22 cellular contexts compared by ENCODE assay signal in genomic region chr11:69194956-69195355, GRCh38. TPM values are rescaled to one million over a fixed set of nuclear protein-coding genes. Genes with fewer than 3 reads are reported as not detected.
DNase-seq lines count a peak whose midpoint lies in the region; ATAC-seq, FAIRE-seq and TF ChIP-seq lines count a peak whose summit lies in the region.
"Had no signal": no experiment of that assay in that cellular context is flagged by ENCODE, and none has a peak within 500 bp of the region (broad histone marks: within the 10 kb centered on the region; RNA-seq: fewer than 3 reads in every experiment).

No MANE protein-coding gene starts in this region.

- peaks cover 36% of the 10 kb centered on the region for H3K27me3 Mint-ChIP-seq in Calu3 (ENCODE audit: unreplicated experiment)
- no peaks in the 10 kb centered on the region for H3K27me3 Mint-ChIP-seq in activated naive CD4-positive, alpha-beta T cell treated with anti-CD3 and anti-CD28 coated beads, Interleukin-2, amount 10 ng/mL, durations not matched to agents 7 days and 5 days
- H3K27me3 Mint-ChIP-seq: CD4-positive, alpha-beta T cell had no signal

- H3K4me2 ChIP-seq in H1 (ENCODE audit: insufficient read depth in 1 of 2, low read depth in 2 of 2, low read length in 2 of 2) (no peak overlapping the region), neuronal stem cell (ENCODE audit: insufficient read depth, low read length, poor library complexity, severe bottlenecking) (no peak overlapping the region)
- H3K4me2 ChIP-seq: A549; BLaER1 treated with 17β-estradiol and CSF1 and Interleukin-3, amounts not matched to agents 10 nM and 100 nM had no signal

- H3K4ac ChIP-seq in H1 (replicated peaks; ENCODE audit: insufficient read length, low read depth, low read length) (no peak overlapping the region), neuronal stem cell (ENCODE audit: low read length) (no peak overlapping the region)

- 42% methylated on average over 4 of the region's 6 CpGs; no CpG with 5 or more reads in 1 of the 2 experiments for WGBS in H1 (ENCODE audit: extremely low coverage in 1 of 2, insufficient coverage in 1 of 2, insufficient read length in 1 of 2, insufficient replicate concordance in 2 of 2, low coverage in 1 of 2, low lambda C conversion rate in 2 of 2, missing lambda C conversion rate in 1 of 2), 2 experiments
- WGBS in neuronal stem cell (ENCODE audit: extremely low coverage in 2 of 2, insufficient read length in 2 of 2, insufficient replicate concordance in 1 of 2), 2 donors, result 100% methylated on average over 1 of the region's 6 CpGs; no CpG with 5 or more reads in 1 of the 2 donors

- peak overlapping the region; percentile 3 for H3K27ac Mint-ChIP-seq in Calu3 (ENCODE audit: unreplicated experiment)
- no peak overlapping the region for H3K27ac Mint-ChIP-seq in activated naive CD4-positive, alpha-beta T cell treated with anti-CD3 and anti-CD28 coated beads, Interleukin-2, amount 10 ng/mL, durations not matched to agents 7 days and 5 days
- H3K27ac Mint-ChIP-seq: CD4-positive, alpha-beta T cell; CD8-positive, alpha-beta memory T cell had no signal

- no peak for ATAC-seq in GM18858 (IDR thresholded peaks at IDR 0.05; ENCODE audit: unreplicated experiment)
- ATAC-seq: A549 had no signal

- no peak overlapping the region for H2BK5ac ChIP-seq in H1 (ENCODE audit: low read depth, low read length)
- H2BK5ac ChIP-seq in neuronal stem cell (ENCODE audit: low read length), result no peak overlapping the region

- TF ChIP-seq RAD21 in H1 (IDR thresholded peaks at IDR 0.05 in 1 of 2, conservative IDR thresholded peaks at IDR 0.05 in 1 of 2; ENCODE audit: low read depth in 2 of 2, low read length in 2 of 2), result no peak

- DNase-seq in Calu3, result no peak
- DNase-seq in HTR-8/SVneo (ENCODE audit: insufficient read length, low spot score), result no peak
- no peak for DNase-seq in H1 (ENCODE audit: low read depth in 1 of 2, low spot score in 2 of 2)
- no peak for DNase-seq in neuronal stem cell (ENCODE audit: low spot score)
- no peak for DNase-seq in activated naive CD4-positive, alpha-beta T cell treated with anti-CD3 and anti-CD28 coated beads, Interleukin-2, amount 10 ng/mL, durations not matched to agents 7 days and 5 days
- no peak for DNase-seq in DMS 273 (lab: John Stamatoyannopoulos, UW; ENCODE audit: unreplicated experiment)
- DNase-seq: 8988T; ACHN; AML-193; BE2C; CD4-positive, alpha-beta T cell; CD8-positive, alpha-beta memory T cell; DMS153; DND-41; GOT3; H7; HCEC 1CT had no signal

- no peak for TF ChIP-seq POLR2A in H1 (IDR thresholded peaks at IDR 0.05; ENCODE audit: control extremely low read depth in 1 of 2, low read depth in 2 of 2, low read length in 2 of 2)

- H2AK5ac ChIP-seq in H1 (ENCODE audit: low read depth, low read length) (no peak overlapping the region), neuronal stem cell (ENCODE audit: low read depth, low read length) (no peak overlapping the region)

- H4K8ac ChIP-seq in H1 (ENCODE audit: extremely low read depth, insufficient read depth, low read length) (no peak overlapping the region), neuronal stem cell (ENCODE audit: low read depth, low read length) (no peak overlapping the region)

- H3K4me1 Mint-ChIP-seq in Calu3 (ENCODE audit: low read depth, unreplicated experiment), result no peaks in the 10 kb centered on the region
- H3K4me1 Mint-ChIP-seq in activated naive CD4-positive, alpha-beta T cell treated with anti-CD3 and anti-CD28 coated beads, Interleukin-2, amount 10 ng/mL, durations not matched to agents 7 days and 5 days, result peaks cover 4% of the 10 kb centered on the region
- H3K4me1 Mint-ChIP-seq: CD14-positive monocyte had no signal

- POLR2A ChIA-PET in H1 (lab: Charles Lee; ENCODE audit: partially characterized antibody), result no interaction called here

- H2BK20ac ChIP-seq in H1 (ENCODE audit: low read length), result no peak overlapping the region

- peak overlapping the region; percentile 90 for H3K56ac ChIP-seq in H1 (replicated peaks; ENCODE audit: insufficient read length, low read depth, low read length)

- intact Hi-C loops in Calu3 (cut with micrococcal nuclease; ENCODE audit: unreplicated experiment), result no loop called here

- H3K4me3 ChIP-seq in H1 (ENCODE audit: extremely low read depth in 1 of 4, insufficient read depth in 2 of 4, low read depth in 3 of 4, low read length in 4 of 4), result no peak overlapping the region
- no peak overlapping the region for H3K4me3 ChIP-seq in neuronal stem cell (ENCODE audit: low read length in 2 of 2)
- H3K4me3 ChIP-seq: A549; BLaER1 treated with 17β-estradiol and CSF1 and Interleukin-3, amounts not matched to agents 10 nM and 100 nM had no signal

- H3K27ac ChIP-seq in H1 (ENCODE audit: low read depth, low read length) (no peak overlapping the region), neuronal stem cell (replicated peaks; ENCODE audit: low read length) (no peak overlapping the region)
- H3K27ac ChIP-seq: A549; BLaER1 treated with 17β-estradiol and CSF1 and Interleukin-3, amounts not matched to agents 10 nM and 100 nM had no signal

- H3K36me3 Mint-ChIP-seq in Calu3 (ENCODE audit: insufficient read depth, unreplicated experiment), result no peaks in the 10 kb centered on the region
- H3K36me3 Mint-ChIP-seq in activated naive CD4-positive, alpha-beta T cell treated with anti-CD3 and anti-CD28 coated beads, Interleukin-2, amount 10 ng/mL, durations not matched to agents 7 days and 5 days, result no peaks in the 10 kb centered on the region
- H3K36me3 Mint-ChIP-seq: CD14-positive monocyte; CD8-positive, alpha-beta memory T cell had no signal

- H3K23ac ChIP-seq in H1 (ENCODE audit: insufficient read length) (no peak overlapping the region), neuronal stem cell (ENCODE audit: low read depth, low read length, poor library complexity) (no peak overlapping the region)

- H3K14ac ChIP-seq in H1 (ENCODE audit: insufficient read length) (no peak overlapping the region), neuronal stem cell (ENCODE audit: low read length) (no peak overlapping the region)

- TF ChIP-seq CTCF in Calu3 (IDR thresholded peaks at IDR 0.05; ENCODE audit: unreplicated experiment), result no peak
- no peak for TF ChIP-seq CTCF in H1 (IDR thresholded peaks at IDR 0.05; ENCODE audit: control extremely low read depth in 1 of 3, insufficient read depth in 1 of 3, low read depth in 1 of 3, low read length in 3 of 3)

- H3K79me2 ChIP-seq in H1 (ENCODE audit: control insufficient read depth in 1 of 2, insufficient read depth in 2 of 2, low read length in 2 of 2), result no peaks in the 10 kb centered on the region

- H3K9me3 ChIP-seq in H1 (ENCODE audit: insufficient read depth in 2 of 2, low read depth in 1 of 2, low read length in 1 of 2) (no peaks in the 10 kb centered on the region), neuronal stem cell (replicated peaks in 1 of 2; ENCODE audit: control insufficient read depth in 2 of 2, insufficient read depth in 1 of 2, low read depth in 1 of 2, low read length in 2 of 2) (peaks cover 0 to 1% of the 10 kb centered on the region in 2 donors)
- H3K9me3 ChIP-seq: A549, BE2C had no signal

- no peak overlapping the region for H3K9ac ChIP-seq in H1 (replicated peaks in 1 of 4; ENCODE audit: extremely low read depth in 1 of 4, low read depth in 3 of 4, low read length in 3 of 4)
- H3K9ac ChIP-seq in neuronal stem cell (ENCODE audit: low read depth, low read length, poor library complexity), result peak overlapping the region; percentile 45
- H3K9ac ChIP-seq: BLaER1 treated with 17β-estradiol and CSF1 and Interleukin-3, amounts not matched to agents 10 nM and 100 nM had no signal

- H3K4me1 ChIP-seq in H1 (replicated peaks in 1 of 4; ENCODE audit: control insufficient read depth in 3 of 4, insufficient read depth in 4 of 4, low read length in 3 of 4), result no peaks in the 10 kb centered on the region; a peak in 2 of 7 replicates
- H3K4me1 ChIP-seq in neuronal stem cell (ENCODE audit: control insufficient read depth in 2 of 2, insufficient read depth in 1 of 2, low read depth in 1 of 2, low read length in 2 of 2), result peaks cover 1 to 3% of the 10 kb centered on the region in 2 donors
- H3K4me1 ChIP-seq: A549 had no signal

- no TSS peak for BruUV-seq in Calu3 (replicated peaks; lab: Mats Ljungman, UMichigan)

- H2AFZ ChIP-seq in H1 (ENCODE audit: low read length) (no peak overlapping the region), neuronal stem cell (ENCODE audit: low read length) (no peak overlapping the region)

- peaks cover 15% of the 10 kb centered on the region; the same call in 1 of the 2 replicates for H3K23me2 ChIP-seq in H1 (ENCODE audit: low read depth, low read length)

- H3K4me3 Mint-ChIP-seq in Calu3 (ENCODE audit: low read depth, unreplicated experiment), result no peak overlapping the region
- no peak overlapping the region for H3K4me3 Mint-ChIP-seq in activated naive CD4-positive, alpha-beta T cell treated with anti-CD3 and anti-CD28 coated beads, Interleukin-2, amount 10 ng/mL, durations not matched to agents 7 days and 5 days
- H3K4me3 Mint-ChIP-seq: CD14-positive monocyte; CD4-positive, alpha-beta T cell; CD8-positive, alpha-beta memory T cell had no signal

- H3K79me1 ChIP-seq in H1 (ENCODE audit: low read depth, low read length), result no peaks in the 10 kb centered on the region
- no peaks in the 10 kb centered on the region for H3K79me1 ChIP-seq in neuronal stem cell (ENCODE audit: low read depth, low read length)

- H2BK12ac ChIP-seq in H1 (ENCODE audit: low read depth, low read length), result no peak overlapping the region
- H2BK12ac ChIP-seq in neuronal stem cell (ENCODE audit: low read length), result no peak overlapping the region

- H4K5ac ChIP-seq in H1 (ENCODE audit: insufficient read length, low read depth, low read length), result no peak overlapping the region

- H2BK120ac ChIP-seq in H1 (replicated peaks; ENCODE audit: low read depth, low read length), result no peak overlapping the region
- no peak overlapping the region for H2BK120ac ChIP-seq in neuronal stem cell (ENCODE audit: low read depth, low read length)

- peaks cover 15% of the 10 kb centered on the region for H3K9me3 Mint-ChIP-seq in Calu3 (ENCODE audit: low read depth, unreplicated experiment)
- peaks cover 4% of the 10 kb centered on the region for H3K9me3 Mint-ChIP-seq in activated naive CD4-positive, alpha-beta T cell treated with anti-CD3 and anti-CD28 coated beads, Interleukin-2, amount 10 ng/mL, durations not matched to agents 7 days and 5 days

- no peaks in the 10 kb centered on the region for H3K27me3 ChIP-seq in H1 (replicated peaks in 1 of 4; ENCODE audit: control insufficient read depth in 3 of 4, extremely low read depth in 1 of 4, insufficient read depth in 3 of 4, low read length in 3 of 4)
- peaks cover 0 to 14% (median 0%) of the 10 kb centered on the region in 3 experiments for H3K27me3 ChIP-seq in neuronal stem cell (ENCODE audit: control insufficient read depth in 3 of 3, insufficient read depth in 3 of 3, low read depth in 1 of 3, low read length in 3 of 3)
- H3K27me3 ChIP-seq: BE2C; BLaER1 treated with 17β-estradiol and CSF1 and Interleukin-3, amounts not matched to agents 10 nM and 100 nM had no signal

- FAIRE-seq in HTR-8/SVneo (lab: Jason Lieb, UNC) (peak; percentile 99), H1 (lab: Jason Lieb, UNC) (no peak)
- FAIRE-seq: A549, G401.6 had no signal

- H2BK15ac ChIP-seq in H1 (ENCODE audit: low read length) (no peak overlapping the region), neuronal stem cell (ENCODE audit: low read length) (no peak overlapping the region)

- peaks cover 0 to 2% of the 10 kb centered on the region in 2 experiments for H4K20me1 ChIP-seq in H1 (replicated peaks in 1 of 2; ENCODE audit: control insufficient read depth in 1 of 2, insufficient read depth in 2 of 2, low read length in 2 of 2)
- H4K20me1 ChIP-seq: BLaER1 treated with 17β-estradiol and CSF1 and Interleukin-3, amounts not matched to agents 10 nM and 100 nM had no signal

- TF ChIP-seq EP300 in H1 (IDR thresholded peaks at IDR 0.05; ENCODE audit: borderline replicate concordance in 1 of 2, low read depth in 2 of 2, low read length in 2 of 2), result no peak

- H4K91ac ChIP-seq in H1 (replicated peaks; ENCODE audit: insufficient read length, low read length) (no peak overlapping the region), neuronal stem cell (ENCODE audit: low read depth, low read length, poor library complexity) (no peak overlapping the region)

- CTCF ChIA-PET in Calu3 (lab: Charles Lee), result no interaction called here
- CTCF ChIA-PET in H1 (lab: Charles Lee; ENCODE audit: partially characterized antibody), result no interaction called here
- CTCF ChIA-PET in activated naive CD4-positive, alpha-beta T cell treated with anti-CD3 and anti-CD28 coated beads, Interleukin-2, amount 10 ng/mL, durations not matched to agents 7 days and 5 days (lab: Charles Lee), result no interaction called here

- H3K36me3 ChIP-seq in H1 (ENCODE audit: control insufficient read depth in 2 of 4, insufficient read depth in 4 of 4, low read length in 3 of 4), result no peaks in the 10 kb centered on the region
- H3K36me3 ChIP-seq in neuronal stem cell (replicated peaks in 1 of 2; ENCODE audit: control insufficient read depth in 2 of 2, insufficient read depth in 2 of 2, low read length in 2 of 2), result no peaks in the 10 kb centered on the region
- H3K36me3 ChIP-seq: BE2C; BLaER1 treated with 17β-estradiol and CSF1 and Interleukin-3, amounts not matched to agents 10 nM and 100 nM had no signal

- H3K18ac ChIP-seq in H1 (ENCODE audit: extremely low read depth, low read length) (no peak overlapping the region), neuronal stem cell (ENCODE audit: low read length) (no peak overlapping the region)

RNA-seq across cellular contexts. Expression of gene SMIM38, which starts 39.2 kb away (rescaled TPM):
- total RNA-seq in Calu3 (2022), result 0.33 TPM in 1 of 2 replicates, not detected in the other
- total RNA-seq in H1 (2021; fragmentation: NEBNext Ultra II Directional; extraction: Animal tissue kit (Norgen Biotek cat#: 25700)), result 0.15 and 0.20 TPM in 2 replicates
- polyA plus RNA-seq in H1 (2011; rRNA removed), result 0.17 TPM in 2 replicates
- polyA plus RNA-seq in H1 (2011; cell fraction: cytosol; rRNA removed), result 0.13 TPM
- 1.6 TPM for polyA plus RNA-seq in H1 (2011; cell fraction: nucleus; rRNA removed)
- 0.26 to 0.81 TPM (median 0.35 TPM) in 4 replicates for polyA plus RNA-seq in H1 (2012, experiment 1 of 2)
- polyA plus RNA-seq in H1 (2012, experiment 2 of 2), result not detected
- polyA plus RNA-seq in H1 (2013, experiment 1 of 2), result 0.04 TPM
- polyA plus RNA-seq in H1 (2013, experiment 2 of 2), result 0.07 TPM
- 0.38 and 0.44 TPM in 2 replicates for polyA minus RNA-seq in H1 (2011; rRNA and poly(A)+ RNA removed)
- polyA minus RNA-seq in H1 (2011; cell fraction: cytosol; rRNA and poly(A)+ RNA removed), result 0.51 TPM
- polyA minus RNA-seq in H1 (2011; cell fraction: nucleus; rRNA and poly(A)+ RNA removed), result 0.60 TPM
- polyA plus RNA-seq in neuronal stem cell (2013, experiment 1 of 2), result 0.26 TPM
- 0.36 TPM for polyA plus RNA-seq in neuronal stem cell (2013, experiment 2 of 2)
- polyA plus RNA-seq: CD14-positive monocyte; CD8-positive, alpha-beta memory T cell had no signal
